17 cellular contexts compared by ENCODE assay signal in genomic region chrX:80184854-80185253, GRCh38.
DNase-seq lines count a peak whose midpoint lies in the region; ATAC-seq, FAIRE-seq and TF ChIP-seq lines count a peak whose summit lies in the region.
"Had no signal": no experiment of that assay in that cellular context is flagged by ENCODE, and none has a peak within 500 bp of the region (broad histone marks: within the 10 kb centered on the region; RNA-seq: fewer than 3 reads in every experiment).

No MANE protein-coding gene starts in this region.

- no peak overlapping the region for H3K4me3 Mint-ChIP-seq in progenitor cell of endocrine pancreas (ENCODE audit: low read depth)
- H3K4me3 Mint-ChIP-seq: CD14-positive monocyte; CD8-positive, alpha-beta T cell had no signal

- DNase-seq in OCI-M1 (lab: John Stamatoyannopoulos, UW) (peak; percentile 7), progenitor cell of endocrine pancreas (ENCODE audit: low spot score, unreplicated experiment) (no peak), iPS-NIHi11 (ENCODE audit: low spot score) (no peak), NCI-H446 (lab: John Stamatoyannopoulos, UW) (no peak), NCI-H446 treated with DMSO at 0.1 percent for 48 hours (lab: John Stamatoyannopoulos, UW) (no peak)
- DNase-seq: BE2C; Caco-2; CD8-positive, alpha-beta T cell; IMR-90; KBM-7 had no signal

- peaks cover 3% of the 10 kb centered on the region for H3K4me1 Mint-ChIP-seq in progenitor cell of endocrine pancreas (ENCODE audit: low read depth)

- no peak overlapping the region for H3K27ac Mint-ChIP-seq in progenitor cell of endocrine pancreas
- H3K27ac Mint-ChIP-seq: CD14-positive monocyte; CD8-positive, alpha-beta T cell had no signal

- H3K36me3 Mint-ChIP-seq in progenitor cell of endocrine pancreas (ENCODE audit: insufficient read depth) = no peaks in the 10 kb centered on the region
- H3K36me3 Mint-ChIP-seq: CD14-positive monocyte; CD8-positive, alpha-beta T cell had no signal

- H3K9me3 Mint-ChIP-seq in progenitor cell of endocrine pancreas (ENCODE audit: low read depth) = peaks cover 23% of the 10 kb centered on the region
- H3K9me3 Mint-ChIP-seq: CD8-positive, alpha-beta T cell had no signal

- ATAC-seq in GM18502 (IDR thresholded peaks at IDR 0.05; ENCODE audit: poor library complexity, unreplicated experiment) = no peak
- ATAC-seq: CD8-positive, alpha-beta T cell had no signal

- TF ChIP-seq CTCF in GM12873 (IDR thresholded peaks at IDR 0.05; ENCODE audit: insufficient read depth, low read depth, low read length, missing control alignments) (peak; percentile 3), progenitor cell of endocrine pancreas (IDR thresholded peaks at IDR 0.05; ENCODE audit: unreplicated experiment) (peak; percentile 12)

- no peaks in the 10 kb centered on the region for H3K27me3 Mint-ChIP-seq in progenitor cell of endocrine pancreas

- FAIRE-seq in colon (lab: Jason Lieb, UNC) = peak; percentile 60
- FAIRE-seq: GM12892, GM19239, H1 had no signal
